Comparison of ENCODE assay signal across 13 cellular contexts in the genomic region with DNA sequence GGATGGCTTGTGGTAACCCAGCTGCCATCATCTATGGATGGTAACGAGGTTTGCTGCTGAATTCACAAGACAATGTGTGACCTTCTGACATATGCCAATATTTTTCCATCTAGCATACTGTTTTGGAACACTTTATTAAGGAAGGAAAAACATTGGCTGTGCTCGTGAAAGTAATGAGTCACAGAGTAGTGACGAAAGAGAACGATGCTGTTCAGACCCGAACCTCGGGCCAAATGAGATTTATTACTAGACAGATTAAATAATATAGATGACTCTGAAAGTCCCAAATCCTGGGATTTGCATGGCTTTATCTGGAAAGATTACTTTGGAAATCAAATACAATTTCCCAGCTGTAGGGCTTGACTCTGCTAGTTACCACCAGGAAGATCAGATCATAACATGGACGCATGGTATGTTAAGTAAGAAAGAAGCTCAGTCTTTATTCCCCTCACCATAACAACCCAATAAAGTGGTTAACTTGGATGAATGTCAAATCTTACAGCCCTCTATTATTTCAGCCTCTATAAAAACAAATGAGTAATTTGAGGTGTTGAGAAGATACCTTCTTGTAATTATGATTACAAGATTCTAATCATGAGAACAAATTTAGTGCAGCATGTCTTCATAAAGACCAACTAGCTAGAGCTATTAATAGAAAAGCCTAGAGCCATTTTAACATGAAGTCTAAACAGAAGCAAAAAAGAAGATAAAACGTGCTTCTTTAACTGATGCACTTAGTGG. TPM values are rescaled to one million over a fixed set of nuclear protein-coding genes. Genes with fewer than 3 reads are reported as not detected.
A peak's percentile ranks its signal among the peaks of the same experiment; 100 is the strongest.
DNase-seq lines count a peak whose midpoint lies in the region; TF ChIP-seq lines count a peak whose summit lies in the region.
"Had no signal": no experiment of that assay in that cellular context is flagged by ENCODE, and none has a peak within 500 bp of the region (broad histone marks: within the 10 kb centered on the region; RNA-seq: fewer than 3 reads in every experiment).

No MANE protein-coding gene starts in this region.

- POLR2A ChIA-PET in RWPE1 (lab: Yijun Ruan, JAX; ENCODE audit: low non-redundant PET): no interaction called here

- no peaks in the 10 kb centered on the region; the same call in 1 of the 2 replicates for H3K27me3 Mint-ChIP-seq in HFFc6 (ENCODE audit: insufficient read depth)
- H3K27me3 Mint-ChIP-seq: dendritic cell treated with granulocyte-macrophage colony-stimulating factor and Interleukin-4, amounts not matched to agents 40 ng/mL and 50 ng/mL, for 4 days had no signal

- peak overlapping the region; percentile 38 for H3K4me3 Mint-ChIP-seq in HFFc6
- H3K4me3 Mint-ChIP-seq: dendritic cell treated with granulocyte-macrophage colony-stimulating factor and Interleukin-4, amounts not matched to agents 40 ng/mL and 50 ng/mL, for 4 days; nephron progenitor cell had no signal

- peaks cover 42% of the 10 kb centered on the region for H3K4me1 Mint-ChIP-seq in HFFc6 (ENCODE audit: low read depth)

- no peaks in the 10 kb centered on the region for H3K9me3 Mint-ChIP-seq in HFFc6
- H3K9me3 Mint-ChIP-seq: dendritic cell treated with granulocyte-macrophage colony-stimulating factor and Interleukin-4, amounts not matched to agents 40 ng/mL and 50 ng/mL, for 4 days had no signal

- H3K27ac ChIP-seq in RWPE1 (peak overlapping the region; percentile 63), esophagus (ENCODE audit: low read depth in 2 of 2, low read length in 1 of 2) (peak overlapping the region; percentile 22 to 87)

- CTCF ChIA-PET in RWPE1 (lab: Yijun Ruan, JAX): no interaction called here

- peak overlapping the region; percentile 82 for H3K27ac Mint-ChIP-seq in HFFc6
- H3K27ac Mint-ChIP-seq: dendritic cell treated with granulocyte-macrophage colony-stimulating factor and Interleukin-4, amounts not matched to agents 40 ng/mL and 50 ng/mL, for 4 days; nephron progenitor cell had no signal

- WGBS in esophagus, 2 donors: 24 to 35% methylated on average over 8 of the region's 8 CpGs

- H3K4me1 ChIP-seq in esophagus (ENCODE audit: control insufficient read depth in 2 of 2, insufficient read depth in 2 of 2, low read length in 1 of 2) (peaks cover 0 to 2% of the 10 kb centered on the region in 2 donors), HAP-1 (no peaks in the 10 kb centered on the region)

- peak; percentile 45 for DNase-seq in HFFc6
- DNase-seq in RWPE1 (ENCODE audit: low spot score): no peak
- DNase-seq in retinal pigment epithelial cell (ENCODE audit: low read depth): peak; percentile 68
- DNase-seq in HAP-1 (ENCODE audit: low spot score in 2 of 2): no peak
- DNase-seq in GM13977 (ENCODE audit: low spot score): no peak
- DNase-seq in activated effector memory CD4-positive, alpha-beta T cell treated with anti-CD3 and anti-CD28 coated beads, Interleukin-2, amount 50 U/mL, for 16 hours: no peak
- DNase-seq in AG08396 (ENCODE audit: low spot score): no peak
- DNase-seq: NCI-H2029 treated with DMSO at 0.1 percent for 48 hours, nephron progenitor cell, OCI-M1, thyroid gland had no signal

- in situ Hi-C loops in HAP-1 (cut with MboI; ENCODE audit: low sequenced_read_pairs): no loop called here
- in situ Hi-C loops in GM13977 (cut with MboI; ENCODE audit: low pct_unique_long_range_greater_than_20kb, low sequenced_read_pairs, unreplicated experiment): no loop called here

- H3K36me3 ChIP-seq in esophagus (ENCODE audit: control insufficient read depth in 2 of 2, insufficient read depth in 2 of 2, low read length in 1 of 2) (no peaks in the 10 kb centered on the region), HAP-1 (replicated peaks) (no peaks in the 10 kb centered on the region; the same call in 1 of the 2 replicates)
- H3K36me3 ChIP-seq: thyroid gland had no signal

- H3K4me3 ChIP-seq in esophagus (ENCODE audit: low read depth in 1 of 2, low read length in 2 of 2) (no peak overlapping the region), retinal pigment epithelial cell (ENCODE audit: low read length) (no peak overlapping the region), HAP-1 (no peak overlapping the region)
- H3K4me3 ChIP-seq: thyroid gland had no signal

- no peaks in the 10 kb centered on the region for H3K27me3 ChIP-seq in esophagus (ENCODE audit: control insufficient read depth in 1 of 2, insufficient read depth in 2 of 2, low read length in 2 of 2)
- H3K27me3 ChIP-seq in HAP-1 (ENCODE audit: low read depth): no peaks in the 10 kb centered on the region
- H3K27me3 ChIP-seq: thyroid gland had no signal

- no peak for TF ChIP-seq CTCF in HFFc6 (IDR thresholded peaks at IDR 0.05)
- no peak for TF ChIP-seq CTCF in RWPE1 (conservative IDR thresholded peaks at IDR 0.05; ENCODE audit: low read depth)
- no peak for TF ChIP-seq CTCF in retinal pigment epithelial cell (conservative IDR thresholded peaks at IDR 0.05; ENCODE audit: low read depth, low read length)
- no peak for TF ChIP-seq CTCF in GM13977 (IDR thresholded peaks at IDR 0.05; ENCODE audit: extremely low read depth, insufficient read depth, missing control alignments)

- H3K36me3 Mint-ChIP-seq in HFFc6 (ENCODE audit: low read depth): peaks cover 24% of the 10 kb centered on the region

- no peaks in the 10 kb centered on the region for H3K9me3 ChIP-seq in esophagus (ENCODE audit: control insufficient read depth in 2 of 2, insufficient read depth in 1 of 2, low read depth in 1 of 2, low read length in 1 of 2)
- H3K9me3 ChIP-seq in HAP-1: no peaks in the 10 kb centered on the region
- H3K9me3 ChIP-seq: thyroid gland had no signal

RNA-seq across cellular contexts. Expression of a gene that starts 32.6 kb away (rescaled TPM):
- total RNA-seq in HFFc6 (2021; fragmentation: NEBNext Ultra II Directional; extraction: Animal tissue kit (Norgen Biotek cat#: 25700)): 10 to 100 TPM in 2 of 6 experiments, 1 to 10 TPM in 4; 6.8 to 12.8 (median 7.9) TPM
- polyA plus RNA-seq in esophagus: 1 to 10 TPM; 4.5 TPM

Comparison
In these comparisons a context has a peak if more than half of its experiments do, and no peak if none do; other contexts are left out.
1. DNase-seq: peak in HFFc6 (single experiment) and retinal pigment epithelial cell (single experiment); none in RWPE1 (single experiment), HAP-1 (0 of 2), GM13977 (single experiment), activated effector memory CD4-positive, alpha-beta T cell treated with anti-CD3 and anti-CD28 coated beads, Interleukin-2, amount 50 U/mL, for 16 hours (single experiment) and AG08396 (single experiment).